3 cellular contexts compared by ENCODE assay signal in the genomic region with DNA sequence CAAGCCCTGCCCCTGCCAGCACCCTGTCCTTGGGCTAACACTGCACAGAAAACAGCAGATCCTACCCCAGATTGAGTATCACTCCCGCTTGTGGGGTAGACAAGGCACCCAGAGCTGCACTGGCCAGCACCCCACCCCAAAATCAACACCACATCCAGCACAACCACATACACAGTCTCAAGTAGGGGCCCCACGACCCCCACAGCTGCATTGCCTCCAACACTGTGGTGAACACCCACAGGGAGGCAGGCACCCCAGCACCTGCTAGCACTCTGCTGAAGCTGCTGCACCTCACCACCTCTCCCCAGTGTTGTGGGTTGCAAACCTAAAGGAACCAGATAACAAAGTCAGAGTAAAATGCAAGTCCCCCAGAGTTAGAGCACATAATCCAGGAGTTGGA.
"Had no signal": no experiment of that assay in that cellular context is flagged by ENCODE, and none has a peak within 500 bp of the region (broad histone marks: within the 10 kb centered on the region; RNA-seq: fewer than 3 reads in every experiment).

No MANE protein-coding gene starts in this region.

- DNase-seq: GDM1, GF-D8 had no signal

- ATAC-seq: GM12878 had no signal

- H3K4me3 ChIP-seq: GM12878 had no signal
